Comparison of ENCODE assay signal across 30 cellular contexts in the genomic region with DNA sequence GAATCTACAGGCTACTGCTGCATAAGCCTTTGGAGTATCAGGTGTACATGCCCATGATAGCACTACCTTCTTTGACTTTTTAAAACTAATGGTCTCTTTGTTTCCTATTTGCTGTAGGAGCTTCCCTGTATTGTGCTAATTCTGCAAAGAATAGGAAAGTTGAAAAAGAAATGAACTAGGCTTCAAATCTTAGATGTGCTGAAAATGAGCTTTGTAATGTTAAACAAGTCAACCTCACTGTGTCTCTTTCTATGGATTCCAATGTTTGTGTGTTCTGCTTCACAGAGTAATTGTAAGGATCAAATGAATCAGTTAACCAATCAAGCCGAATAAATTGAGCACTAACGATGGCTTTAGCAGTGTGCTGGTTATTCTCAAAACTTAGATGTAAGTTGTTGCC.
"Had no signal": no experiment of that assay in that cellular context is flagged by ENCODE, and none has a peak within 500 bp of the region (broad histone marks: within the 10 kb centered on the region; RNA-seq: fewer than 3 reads in every experiment).

No MANE protein-coding gene starts in this region.

- H3K27ac ChIP-seq: brain microvascular endothelial cell, epithelial cell of prostate, esophagus squamous epithelium, gastroesophageal sphincter, heart right ventricle had no signal

- H3K27ac Mint-ChIP-seq: activated CD4-positive, alpha-beta memory T cell treated with anti-CD3 and anti-CD28 coated beads, Interleukin-2, amount 10 ng/mL, durations not matched to agents 7 days and 5 days; activated CD4-positive, alpha-beta T cell treated with anti-CD3 and anti-CD28 coated beads, Interleukin-2, amount 10 ng/mL, durations not matched to agents 7 days and 5 days; activated naive CD4-positive, alpha-beta T cell treated with anti-CD3 and anti-CD28 coated beads, Interleukin-2, amount 10 ng/mL, durations not matched to agents 7 days and 5 days; activated naive CD4-positive, alpha-beta T cell treated with anti-CD3 and anti-CD28 coated beads, Interleukin-2, amount 50 U/mL, for 72 hours; activated naive CD8-positive, alpha-beta T cell treated with anti-CD3 and anti-CD28 coated beads, Interleukin-2, amount 10 ng/mL, durations not matched to agents 7 days and 5 days; activated T-cell treated with anti-CD3 and anti-CD28 coated beads, Interleukin-2, amount 50 U/mL, for 24 hours; activated T-cell treated with anti-CD3 and anti-CD28 coated beads, Interleukin-2, amount 50 U/mL, for 72 hours; effector memory CD8-positive, alpha-beta T cell had no signal

- H3K9me3 Mint-ChIP-seq: activated CD4-positive, alpha-beta memory T cell treated with anti-CD3 and anti-CD28 coated beads, Interleukin-2, amount 10 ng/mL, durations not matched to agents 7 days and 5 days; activated CD4-positive, alpha-beta T cell treated with anti-CD3 and anti-CD28 coated beads, Interleukin-2, amount 10 ng/mL, durations not matched to agents 7 days and 5 days; activated naive CD4-positive, alpha-beta T cell treated with anti-CD3 and anti-CD28 coated beads, Interleukin-2, amount 10 ng/mL, durations not matched to agents 7 days and 5 days; activated naive CD8-positive, alpha-beta T cell treated with anti-CD3 and anti-CD28 coated beads, Interleukin-2, amount 10 ng/mL, durations not matched to agents 7 days and 5 days had no signal

- H3K4me1 ChIP-seq: esophagus squamous epithelium, gastroesophageal sphincter, heart right ventricle had no signal

- H3K4me3 ChIP-seq: esophagus squamous epithelium, gastroesophageal sphincter, heart right ventricle had no signal

- DNase-seq: activated CD4-positive, alpha-beta memory T cell treated with anti-CD3 and anti-CD28 coated beads, Interleukin-2, amount 10 ng/mL, durations not matched to agents 7 days and 5 days; activated CD4-positive, alpha-beta T cell treated with anti-CD3 and anti-CD28 coated beads for 1 hour; activated CD4-positive, alpha-beta T cell treated with anti-CD3 and anti-CD28 coated beads for 4 hours; activated CD4-positive, alpha-beta T cell treated with anti-CD3 and anti-CD28 coated beads, Interleukin-2, amount 10 ng/mL, durations not matched to agents 7 days and 5 days; activated CD4-positive, alpha-beta T cell treated with anti-CD3 and anti-CD28 coated beads, Interleukin-2, amount 50 U/mL, for 4 hours; activated CD8-positive, alpha-beta memory T cell treated with anti-CD3 and anti-CD28 coated beads, Interleukin-2, amount 50 U/mL, for 48 hours; activated gamma-delta T cell; activated naive CD4-positive, alpha-beta T cell; activated naive CD4-positive, alpha-beta T cell treated with anti-CD3 and anti-CD28 coated beads, Interleukin-2, amount 10 ng/mL, durations not matched to agents 7 days and 5 days; activated naive CD8-positive, alpha-beta T cell treated with anti-CD3 and anti-CD28 coated beads, Interleukin-2, amount 10 ng/mL, durations not matched to agents 7 days and 5 days; activated T-cell treated with anti-CD3 and anti-CD28 coated beads for 4 hours; activated T-cell treated with anti-CD3 and anti-CD28 coated beads, Interleukin-2, amount 50 U/mL, for 24 hours; activated T-cell treated with anti-CD3 and anti-CD28 coated beads, Interleukin-2, amount 50 U/mL, for 72 hours; brain microvascular endothelial cell; caudate nucleus; cortex of kidney; dermis blood vessel endothelial cell; effector CD4-positive, alpha-beta T cell; effector memory CD8-positive, alpha-beta T cell; esophagus squamous epithelium; foreskin melanocyte; heart right ventricle; T-helper 2 cell had no signal

- H3K4me1 Mint-ChIP-seq: activated CD4-positive, alpha-beta memory T cell treated with anti-CD3 and anti-CD28 coated beads, Interleukin-2, amount 10 ng/mL, durations not matched to agents 7 days and 5 days; activated CD4-positive, alpha-beta T cell treated with anti-CD3 and anti-CD28 coated beads, Interleukin-2, amount 10 ng/mL, durations not matched to agents 7 days and 5 days; activated naive CD4-positive, alpha-beta T cell treated with anti-CD3 and anti-CD28 coated beads, Interleukin-2, amount 10 ng/mL, durations not matched to agents 7 days and 5 days; activated naive CD8-positive, alpha-beta T cell treated with anti-CD3 and anti-CD28 coated beads, Interleukin-2, amount 10 ng/mL, durations not matched to agents 7 days and 5 days had no signal

- FAIRE-seq: astrocyte, colon, endometrium, endothelial cell of umbilical vein had no signal

- H3K27me3 Mint-ChIP-seq: activated CD4-positive, alpha-beta memory T cell treated with anti-CD3 and anti-CD28 coated beads, Interleukin-2, amount 10 ng/mL, durations not matched to agents 7 days and 5 days; activated CD4-positive, alpha-beta T cell treated with anti-CD3 and anti-CD28 coated beads, Interleukin-2, amount 10 ng/mL, durations not matched to agents 7 days and 5 days; activated naive CD4-positive, alpha-beta T cell treated with anti-CD3 and anti-CD28 coated beads, Interleukin-2, amount 10 ng/mL, durations not matched to agents 7 days and 5 days; activated naive CD8-positive, alpha-beta T cell treated with anti-CD3 and anti-CD28 coated beads, Interleukin-2, amount 10 ng/mL, durations not matched to agents 7 days and 5 days; activated T-cell treated with anti-CD3 and anti-CD28 coated beads, Interleukin-2, amount 50 U/mL, for 24 hours; effector memory CD8-positive, alpha-beta T cell had no signal

- H3K36me3 ChIP-seq: brain microvascular endothelial cell, esophagus squamous epithelium, gastroesophageal sphincter, heart right ventricle had no signal

- H3K27me3 ChIP-seq: brain microvascular endothelial cell, esophagus squamous epithelium, gastroesophageal sphincter, heart right ventricle had no signal

- H3K4me3 Mint-ChIP-seq: activated CD4-positive, alpha-beta memory T cell treated with anti-CD3 and anti-CD28 coated beads, Interleukin-2, amount 10 ng/mL, durations not matched to agents 7 days and 5 days; activated CD4-positive, alpha-beta T cell treated with anti-CD3 and anti-CD28 coated beads, Interleukin-2, amount 10 ng/mL, durations not matched to agents 7 days and 5 days; activated naive CD4-positive, alpha-beta T cell treated with anti-CD3 and anti-CD28 coated beads, Interleukin-2, amount 10 ng/mL, durations not matched to agents 7 days and 5 days; activated naive CD8-positive, alpha-beta T cell treated with anti-CD3 and anti-CD28 coated beads, Interleukin-2, amount 10 ng/mL, durations not matched to agents 7 days and 5 days; activated T-cell treated with anti-CD3 and anti-CD28 coated beads, Interleukin-2, amount 50 U/mL, for 24 hours; activated T-cell treated with anti-CD3 and anti-CD28 coated beads, Interleukin-2, amount 50 U/mL, for 72 hours; effector memory CD8-positive, alpha-beta T cell had no signal

- H3K9me3 ChIP-seq: esophagus squamous epithelium, gastroesophageal sphincter had no signal

- H3K36me3 Mint-ChIP-seq: activated naive CD4-positive, alpha-beta T cell treated with anti-CD3 and anti-CD28 coated beads, Interleukin-2, amount 10 ng/mL, durations not matched to agents 7 days and 5 days; activated naive CD4-positive, alpha-beta T cell treated with anti-CD3 and anti-CD28 coated beads, Interleukin-2, amount 50 U/mL, for 72 hours; activated naive CD8-positive, alpha-beta T cell treated with anti-CD3 and anti-CD28 coated beads, Interleukin-2, amount 10 ng/mL, durations not matched to agents 7 days and 5 days had no signal
